In the genomic region with DNA sequence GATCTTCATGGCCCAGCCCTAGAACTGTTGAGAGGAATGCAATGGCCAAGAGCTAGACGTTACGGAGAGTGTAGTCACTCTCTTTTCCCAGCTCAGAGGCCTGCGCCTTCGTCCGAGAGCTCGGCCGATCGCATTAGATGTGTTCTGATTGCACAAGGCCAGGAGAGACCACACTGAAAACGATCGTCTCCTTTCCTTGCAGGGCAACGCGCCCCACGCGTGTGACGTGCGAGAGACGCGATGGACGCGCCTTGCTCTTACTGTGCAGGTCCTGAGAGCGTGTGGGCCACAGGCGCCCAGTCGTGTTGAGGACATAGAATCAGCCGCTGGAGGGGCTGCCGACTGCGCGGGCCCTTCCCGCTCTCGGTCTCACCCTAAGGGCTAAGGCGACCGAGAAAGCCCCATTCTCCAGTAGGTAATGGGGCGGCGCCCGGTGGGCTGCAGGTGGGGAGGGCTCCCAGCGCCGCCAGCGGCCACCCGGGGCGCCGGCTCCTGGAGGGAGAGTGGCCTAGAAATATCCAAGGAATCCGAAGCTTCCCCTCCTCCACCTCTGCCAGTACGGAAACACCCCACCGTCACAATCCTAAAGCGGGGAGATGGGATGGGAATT, we compare ENCODE assay signal across 33 cellular contexts. TPM values are rescaled to one million over a fixed set of nuclear protein-coding genes. Genes with fewer than 3 reads are reported as not detected.
DNase-seq lines count a peak whose midpoint lies in the region; ATAC-seq, FAIRE-seq and TF ChIP-seq lines count a peak whose summit lies in the region.
"Had no signal": no experiment of that assay in that cellular context is flagged by ENCODE, and none has a peak within 500 bp of the region (broad histone marks: within the 10 kb centered on the region; RNA-seq: fewer than 3 reads in every experiment).

No MANE protein-coding gene starts in this region.

- H3K4me1 Mint-ChIP-seq in WTC11, result peaks cover 77% of the 10 kb centered on the region
- H3K4me1 Mint-ChIP-seq in neural crest cell, result peaks cover 76% of the 10 kb centered on the region
- H3K4me1 Mint-ChIP-seq: activated CD4-positive, alpha-beta memory T cell treated with anti-CD3 and anti-CD28 coated beads, Interleukin-2, amount 10 ng/mL, durations not matched to agents 7 days and 5 days; T-cell had no signal

- H3K9me3 Mint-ChIP-seq in WTC11, result no peaks in the 10 kb centered on the region
- no peaks in the 10 kb centered on the region for H3K9me3 Mint-ChIP-seq in neural crest cell
- H3K9me3 Mint-ChIP-seq: activated CD4-positive, alpha-beta memory T cell treated with anti-CD3 and anti-CD28 coated beads, Interleukin-2, amount 10 ng/mL, durations not matched to agents 7 days and 5 days; activated T-helper 2 cell treated with anti-CD3 and anti-CD28 coated beads, Interferon-gamma antibody, Interleukin-2, Interleukin-4, amounts not matched to agents 10 μg/mL and 5 μg/mL and 100 μg/mL, durations not matched to agents 14 hours and 24 hours and 36 hours; dendritic cell treated with granulocyte-macrophage colony-stimulating factor and Interleukin-4, amounts not matched to agents 40 ng/mL and 50 ng/mL, for 4 days had no signal

- CTCF ChIA-PET in WTC11 (lab: Charles Lee), result interaction anchor here (1.4 to 2.2 kb wide), 2 partner anchors 21 to 999 kb away, joined by 3 to 14 read pairs; no protein-coding TSS in a partner anchor

- TF ChIP-seq CTCF in WTC11 (IDR thresholded peaks at IDR 0.05) (no peak), neural crest cell (conservative IDR thresholded peaks at IDR 0.05) (no peak), tibial artery (IDR thresholded peaks at IDR 0.05) (no peak)

- H3K27ac ChIP-seq in tibial artery, result no peak overlapping the region
- H3K27ac ChIP-seq: ascending aorta, BLaER1, SJSA1 had no signal

- DNase-seq in H7 (peak; percentile 75), WTC11 (ENCODE audit: low spot score) (peak; percentile 54), neural crest cell (ENCODE audit: low read depth, low spot score) (no peak), RPMI8226 (no peak), frontal cortex (ENCODE audit: low spot score in 2 of 2) (no peak), tibial artery (no peak), UCSD-AML1 (lab: John Stamatoyannopoulos, UW; ENCODE audit: unreplicated experiment) (no peak)
- DNase-seq: activated CD4-positive, alpha-beta memory T cell treated with anti-CD3 and anti-CD28 coated beads, Interleukin-2, amount 10 ng/mL, durations not matched to agents 7 days and 5 days; activated CD4-positive, CD25-positive, alpha-beta regulatory T cell treated with anti-CD3 and anti-CD28 coated beads, Interleukin-2, amount 50 U/mL, for 72 hours; activated naive CD8-positive, alpha-beta T cell treated with anti-CD3 and anti-CD28 coated beads for 36 hours; caudate nucleus; DMS153; left colon; mesenchymal stem cell; NCI-H1417 treated with DMSO at 0.1 percent for 48 hours; NCI-H2081 treated with DMSO at 0.1 percent for 48 hours; NCI-H226; NCI-H69; stimulated activated CD4-positive, alpha-beta T cell treated with anti-CD3 and anti-CD28 coated beads, Interleukin-2, amount 100 ng/mL, for 24 hours; T-cell had no signal

- H3K27me3 ChIP-seq in H7 (ENCODE audit: control insufficient read depth, insufficient read depth, low read length), result peaks cover 99% of the 10 kb centered on the region
- H3K27me3 ChIP-seq in iPS-15b (ENCODE audit: control insufficient read depth, insufficient read depth, low read length), result peaks cover 99% of the 10 kb centered on the region
- peaks cover 0 to 98% of the 10 kb centered on the region in 2 donors for H3K27me3 ChIP-seq in tibial artery

- H3K4me3 ChIP-seq in H7 (ENCODE audit: insufficient read depth, low read depth, low read length), result peak overlapping the region; percentile 34; the same call in 1 of the 2 replicates
- peak overlapping the region; percentile 39 for H3K4me3 ChIP-seq in iPS-15b (ENCODE audit: low read depth, low read length)
- no peak overlapping the region for H3K4me3 ChIP-seq in tibial artery
- H3K4me3 ChIP-seq: ascending aorta, BLaER1, SJSA1, smooth muscle cell had no signal

- H3K36me3 Mint-ChIP-seq in WTC11, result no peaks in the 10 kb centered on the region
- H3K36me3 Mint-ChIP-seq in neural crest cell (ENCODE audit: low read depth), result peaks cover 22% of the 10 kb centered on the region
- H3K36me3 Mint-ChIP-seq: activated naive CD8-positive, alpha-beta T cell treated with anti-CD3 and anti-CD28 coated beads for 36 hours; T-cell had no signal

- H3K9me3 ChIP-seq in iPS-15b (ENCODE audit: control insufficient read depth, insufficient read depth, low read length) (no peaks in the 10 kb centered on the region), tibial artery (no peaks in the 10 kb centered on the region)
- H3K9me3 ChIP-seq: ascending aorta, SJSA1 had no signal

- intact Hi-C loops in tibial artery (cut with DNase I; ENCODE audit: low total_unique reads), result no loop called here

- peak; percentile 19 for ATAC-seq in WTC11
- ATAC-seq: left colon, T-cell had no signal

- no peak overlapping the region for H3K9ac ChIP-seq in iPS-15b (ENCODE audit: low read depth, low read length)
- H3K9ac ChIP-seq: BLaER1 had no signal

- no peak for FAIRE-seq in frontal cortex (lab: Jason Lieb, UNC)
- FAIRE-seq: H54, RCC 7860 had no signal

- H3K36me3 ChIP-seq in H7 (replicated peaks; ENCODE audit: control insufficient read depth, insufficient read depth, low read length) (no peaks in the 10 kb centered on the region), iPS-15b (ENCODE audit: control insufficient read depth, insufficient read depth, low read length) (no peaks in the 10 kb centered on the region), tibial artery (no peaks in the 10 kb centered on the region)
- H3K36me3 ChIP-seq: ascending aorta, BLaER1, SJSA1 had no signal

- peak overlapping the region; percentile 86 for H3K4me3 Mint-ChIP-seq in WTC11
- peak overlapping the region; percentile 22 for H3K4me3 Mint-ChIP-seq in neural crest cell
- H3K4me3 Mint-ChIP-seq: activated CD4-positive, alpha-beta memory T cell treated with anti-CD3 and anti-CD28 coated beads, Interleukin-2, amount 10 ng/mL, durations not matched to agents 7 days and 5 days; activated naive CD8-positive, alpha-beta T cell treated with anti-CD3 and anti-CD28 coated beads for 36 hours; dendritic cell treated with granulocyte-macrophage colony-stimulating factor and Interleukin-4, amounts not matched to agents 40 ng/mL and 50 ng/mL, for 4 days; T-cell had no signal

- H3K27me3 Mint-ChIP-seq in WTC11 (ENCODE audit: low read depth) (peaks cover 100% of the 10 kb centered on the region), neural crest cell (ENCODE audit: low read depth) (peaks cover 99% of the 10 kb centered on the region)

- H3K4me1 ChIP-seq in iPS-15b (ENCODE audit: control insufficient read depth, insufficient read depth, low read length), result peaks cover 10% of the 10 kb centered on the region
- peaks cover 0 to 18% (median 5%) of the 10 kb centered on the region in 4 donors for H3K4me1 ChIP-seq in tibial artery
- H3K4me1 ChIP-seq: ascending aorta, BLaER1, SJSA1 had no signal

- POLR2A ChIA-PET in WTC11 (lab: Charles Lee), result interaction anchor here (1.0 to 1.7 kb wide), 2 partner anchors 20 to 131 kb away, joined by 3 to 5 read pairs; no protein-coding TSS in a partner anchor

- H3K27ac Mint-ChIP-seq in WTC11, result no peak overlapping the region
- H3K27ac Mint-ChIP-seq in neural crest cell (ENCODE audit: unreplicated experiment), result no peak overlapping the region
- H3K27ac Mint-ChIP-seq: activated CD4-positive, alpha-beta memory T cell treated with anti-CD3 and anti-CD28 coated beads, Interleukin-2, amount 10 ng/mL, durations not matched to agents 7 days and 5 days; activated naive CD8-positive, alpha-beta T cell treated with anti-CD3 and anti-CD28 coated beads for 36 hours; activated T-helper 2 cell treated with anti-CD3 and anti-CD28 coated beads, Interferon-gamma antibody, Interleukin-2, Interleukin-4, amounts not matched to agents 10 μg/mL and 5 μg/mL and 100 μg/mL, durations not matched to agents 14 hours and 24 hours and 36 hours; dendritic cell treated with granulocyte-macrophage colony-stimulating factor and Interleukin-4, amounts not matched to agents 40 ng/mL and 50 ng/mL, for 4 days; T-cell had no signal

TF ChIP-seq in WTC11, 78 proteins besides CTCF, POLR2A, EP300 and RAD21:
- peak; percentile 90 for TF ChIP-seq ZNF423 (CRISPR knock-in tag; IDR thresholded peaks at IDR 0.05)
- no peak for TF ChIP-seq ZNF671 (CRISPR knock-in tag; IDR thresholded peaks at IDR 0.05)
- 0 out of 2 replicates have a peak, but pooled peaks have one; percentile 40 for TF ChIP-seq CREM (CRISPR knock-in tag; IDR thresholded peaks at IDR 0.05)
TF ChIP-seq in WTC11: peak in this region for 2.

RNA-seq across cellular contexts. Expression of gene TFAP2B, which starts 26.9 kb away (rescaled TPM):
- total RNA-seq in H7 (2014; rRNA removed; shearing (Covaris generic)), result not detected in 2 replicates
- total RNA-seq in WTC11 (2021) (not detected in 3 replicates), neural crest cell (66.1 and 73.3 TPM in 2 replicates), frontal cortex (not detected)
- total RNA-seq: activated CD4-positive, alpha-beta memory T cell treated with anti-CD3 and anti-CD28 coated beads, Interleukin-2, amount 10 ng/mL, durations not matched to agents 7 days and 5 days; activated naive CD8-positive, alpha-beta T cell treated with anti-CD3 and anti-CD28 coated beads for 36 hours; activated T-helper 2 cell treated with anti-CD3 and anti-CD28 coated beads, Interferon-gamma antibody, Interleukin-2, Interleukin-4, amounts not matched to agents 10 μg/mL and 5 μg/mL and 100 μg/mL, durations not matched to agents 14 hours and 24 hours and 36 hours; ascending aorta; fibroblast of lung; G401; left colon; MCF 10A; osteoblast; SJSA1; smooth muscle cell; T-cell had no signal

Comparison
In these comparisons a context has a peak if more than half of its experiments do, and no peak if none do; other contexts are left out.
1. DNase-seq: peak in H7 (single experiment) and WTC11 (single experiment); none in neural crest cell (single experiment), RPMI8226 (single experiment), frontal cortex (0 of 2), tibial artery (0 of 2) and UCSD-AML1 (single experiment).
2. H3K4me3 ChIP-seq: peak in H7 (single experiment) and iPS-15b (single experiment); none in tibial artery (0 of 2).
3. RNA of gene TFAP2B, which starts 26.9 kb away (total RNA-seq): 66.1 to 73.3 TPM in neural crest cell; not detected in H7, not detected in WTC11 and not detected in frontal cortex (single experiment); every median in the first group is over 10 times any median in the second.